In the genomic region with DNA sequence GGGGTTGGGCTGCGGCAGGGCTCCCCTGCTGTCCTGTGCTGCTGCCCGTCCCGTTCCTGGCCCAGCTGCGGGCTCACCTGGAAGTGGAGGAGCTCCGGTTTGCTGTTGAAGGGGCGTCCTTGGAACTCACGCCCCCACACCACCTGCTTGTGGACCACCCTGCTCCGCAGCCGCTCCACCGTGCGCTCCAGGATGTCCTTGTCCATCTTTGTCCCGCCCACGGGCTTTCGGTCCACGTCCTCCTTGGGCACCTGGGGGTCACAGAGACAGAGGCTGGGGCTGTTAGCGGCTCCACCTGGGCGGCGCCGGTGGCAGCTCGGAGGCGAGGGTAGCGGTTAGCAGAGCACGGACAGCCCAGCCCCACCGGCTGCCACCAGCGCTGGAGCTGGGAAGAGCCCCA, we compare ENCODE assay signal across 1 cellular context.
TF ChIP-seq lines count a peak whose summit lies in the region.

No MANE protein-coding gene starts in this region.

TF ChIP-seq in HepG2, 621 proteins besides CTCF, POLR2A, EP300 and RAD21:
- TF ChIP-seq ZKSCAN5 (CRISPR knock-in tag; IDR thresholded peaks at IDR 0.05): no peak
- no peak for TF ChIP-seq ZFP62 (CRISPR knock-in tag; IDR thresholded peaks at IDR 0.05)
